In the genomic region with DNA sequence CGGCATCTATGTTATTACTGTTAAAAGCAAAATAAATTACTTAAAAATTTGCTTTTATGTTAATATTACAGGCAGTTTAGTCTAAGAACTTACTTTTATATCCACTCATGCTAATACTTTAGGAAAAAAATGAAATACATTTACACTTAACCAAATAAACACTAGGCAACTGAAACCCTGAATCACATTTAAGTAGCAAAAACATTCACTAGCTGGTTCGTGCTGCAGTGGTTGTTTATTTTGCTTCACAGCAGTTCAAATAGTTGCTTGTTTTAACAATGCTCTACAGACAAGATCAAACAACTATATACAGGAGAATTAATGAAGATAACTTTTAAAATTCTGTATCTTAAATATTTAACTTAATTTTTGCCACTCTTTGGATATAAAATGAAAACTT, we compare ENCODE assay signal across 19 cellular contexts.
"Had no signal": no experiment of that assay in that cellular context is flagged by ENCODE, and none has a peak within 500 bp of the region (broad histone marks: within the 10 kb centered on the region; RNA-seq: fewer than 3 reads in every experiment).

No MANE protein-coding gene starts in this region.

- H3K9me3 ChIP-seq: gastrocnemius medialis, neutrophil, ovary, psoas muscle, sigmoid colon, vagina had no signal

- H3K36me3 ChIP-seq: ovary had no signal

- H3K4me3 ChIP-seq: gastrocnemius medialis, lung, ovary, psoas muscle, sigmoid colon, vagina had no signal

- DNase-seq: effector CD8-positive, alpha-beta T cell; endodermal cell; foreskin fibroblast; gastrocnemius medialis; head of caudate nucleus; kidney; natural killer cell; ovary; posterior cingulate gyrus; psoas muscle; right cardiac atrium; sigmoid colon; stimulated activated naive B cell treated with anti-CD40 and anti-IgM and Interleukin-4, amounts not matched to agents 10 μg/mL and 1 μg/mL and 100 μg/mL, for 72 hours; trophoblast cell had no signal

- H3K27ac ChIP-seq: epithelial cell of prostate, gastrocnemius medialis, neutrophil, ovary, psoas muscle, sigmoid colon, vagina had no signal

- H3K27me3 ChIP-seq: gastrocnemius medialis, neutrophil, ovary, sigmoid colon, vagina had no signal

- H3K4me1 ChIP-seq: gastrocnemius medialis, psoas muscle, sigmoid colon, vagina had no signal

- ATAC-seq: esophagus mucosa; gastrocnemius medialis; natural killer cell; psoas muscle; right cardiac atrium; stimulated activated naive B cell treated with anti-CD40 and anti-IgM and Interleukin-4, amounts not matched to agents 10 μg/mL and 1 μg/mL and 100 μg/mL, for 72 hours had no signal
